24 cellular contexts compared by ENCODE assay signal in the genomic region with DNA sequence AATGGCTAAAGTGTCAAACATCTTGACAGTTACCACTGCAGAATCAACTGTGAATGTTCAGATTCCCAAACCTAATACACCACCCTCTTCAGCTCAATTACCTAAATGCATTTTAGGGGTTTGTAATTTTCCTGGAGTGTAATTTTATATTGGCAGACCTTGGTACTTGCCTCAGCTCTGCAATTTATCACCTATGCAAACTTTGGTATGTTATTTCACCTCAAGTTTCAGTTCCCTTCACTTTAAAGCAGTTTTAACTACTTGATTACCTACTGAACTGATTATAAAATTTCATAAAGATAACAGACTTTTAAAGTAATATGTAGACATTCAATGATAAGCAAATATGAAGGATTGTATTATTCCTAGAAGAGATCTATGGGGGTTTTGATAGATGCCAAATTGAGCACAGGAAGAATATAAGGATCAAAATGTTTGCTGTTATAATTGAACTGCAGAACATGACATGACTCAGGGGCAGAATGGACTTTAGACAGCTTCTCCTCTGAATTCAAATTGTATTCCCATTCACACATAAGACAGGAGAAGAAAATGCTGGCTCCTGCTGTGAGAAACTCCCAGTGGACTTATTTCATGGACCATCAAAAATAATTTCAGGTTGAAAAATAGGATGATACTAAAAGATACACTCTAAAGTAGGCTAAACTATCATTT.
"Had no signal": no experiment of that assay in that cellular context is flagged by ENCODE, and none has a peak within 500 bp of the region (broad histone marks: within the 10 kb centered on the region; RNA-seq: fewer than 3 reads in every experiment).

No MANE protein-coding gene starts in this region.

- H3K9me3 ChIP-seq: colonic mucosa, gastrocnemius medialis, prostate gland, right atrium auricular region, thoracic aorta, upper lobe of left lung had no signal

- H3K27ac ChIP-seq: colonic mucosa, epithelial cell of prostate, gastrocnemius medialis, prostate gland, right atrium auricular region, thoracic aorta, tibial nerve, upper lobe of left lung had no signal

- H3K4me1 ChIP-seq: colonic mucosa, gastrocnemius medialis, prostate gland, right atrium auricular region, tibial nerve, upper lobe of left lung had no signal

- H3K27me3 ChIP-seq: colonic mucosa, gastrocnemius medialis, right atrium auricular region, tibial nerve, upper lobe of left lung had no signal

- DNase-seq: colonic mucosa; effector CD8-positive, alpha-beta T cell; endodermal cell; foreskin fibroblast; gastrocnemius medialis; head of caudate nucleus; naive thymus-derived CD4-positive, alpha-beta T cell; nucleus accumbens; stimulated activated CD4-positive, alpha-beta T cell treated with anti-CD3 and anti-CD28 coated beads, Interleukin-2, amount 100 ng/mL, for 24 hours; stimulated activated CD4-positive, alpha-beta T cell treated with anti-CD3 and anti-CD28 coated beads, Interleukin-4, amount 100 ng/mL, for 24 hours; stimulated activated naive CD8-positive, alpha-beta T cell treated with anti-CD3 and anti-CD28 coated beads, Interleukin-15, Interleukin-2, amounts not matched to agents 100 U/mL and 50 U/mL, for 24 hours; upper lobe of left lung had no signal

- ATAC-seq: esophagus mucosa; gastrocnemius medialis; left lobe of liver; naive thymus-derived CD4-positive, alpha-beta T cell; sciatic nerve; stimulated activated effector memory CD8-positive, alpha-beta T cell treated with anti-CD3 and anti-CD28 coated beads, Interleukin-12 subunit alpha, Interleukin-12 subunit beta, amount 100 ng/mL, for 72 hours; stimulated activated naive CD8-positive, alpha-beta T cell treated with anti-CD3 and anti-CD28 coated beads, Interleukin-15, Interleukin-2, amounts not matched to agents 100 U/mL and 50 U/mL, for 24 hours had no signal

- H3K4me3 ChIP-seq: colonic mucosa, gastrocnemius medialis, lung, prostate gland, right atrium auricular region, thoracic aorta, tibial nerve, upper lobe of left lung had no signal

- FAIRE-seq: keratinocyte, urothelium cell line had no signal

- H3K36me3 ChIP-seq: colonic mucosa, gastrocnemius medialis, prostate gland, right atrium auricular region, thoracic aorta, tibial nerve, upper lobe of left lung had no signal
